Comparison of ENCODE assay signal across 8 cellular contexts in genomic region chr5:73591102-73591695, GRCh38. TPM values are rescaled to one million over a fixed set of nuclear protein-coding genes. Genes with fewer than 3 reads are reported as not detected.
DNase-seq lines count a peak whose midpoint lies in the region; ATAC-seq, FAIRE-seq and TF ChIP-seq lines count a peak whose summit lies in the region.

No MANE protein-coding gene starts in this region.

- H3K36me3 ChIP-seq in NT2/D1 (ENCODE audit: insufficient read depth, insufficient read length, low read length): no peaks in the 10 kb centered on the region

- H3K27me3 Mint-ChIP-seq in activated T-helper 1 cell treated with anti-CD3 and anti-CD28 coated beads, Interleukin-12 subunit alpha, Interleukin-12 subunit beta, Interleukin-2, Interleukin-4 antibody, amounts not matched to agents 30 ng/mL and 10 ng/mL and 1 ng/mL, durations not matched to agents 14 hours and 24 hours and 36 hours (ENCODE audit: insufficient read depth): peaks cover 9% of the 10 kb centered on the region
- no peaks in the 10 kb centered on the region for H3K27me3 Mint-ChIP-seq in glutamatergic neuron (ENCODE audit: unreplicated experiment)

- no peak overlapping the region for H3K4me3 Mint-ChIP-seq in activated T-helper 1 cell treated with anti-CD3 and anti-CD28 coated beads, Interleukin-12 subunit alpha, Interleukin-12 subunit beta, Interleukin-2, Interleukin-4 antibody, amounts not matched to agents 30 ng/mL and 10 ng/mL and 1 ng/mL, durations not matched to agents 14 hours and 24 hours and 36 hours
- no peak overlapping the region for H3K4me3 Mint-ChIP-seq in glutamatergic neuron (ENCODE audit: unreplicated experiment)

- peak; percentile 76 for DNase-seq in AG20443 (ENCODE audit: low spot score)
- DNase-seq in GM12892 (ENCODE audit: insufficient read length): no peak
- peak; percentile 45 for DNase-seq in HuH-7 (ENCODE audit: low spot score)
- DNase-seq in NT2/D1 (ENCODE audit: low read depth, low spot score): peak; percentile 57
- peak; percentile 38 for DNase-seq in activated T-helper 1 cell treated with anti-CD3 and anti-CD28 coated beads, Interleukin-12 subunit alpha, Interleukin-12 subunit beta, Interleukin-2, Interleukin-4 antibody, amounts not matched to agents 30 ng/mL and 10 ng/mL and 1 ng/mL, durations not matched to agents 14 hours and 24 hours and 36 hours (ENCODE audit: low spot score)
- DNase-seq in glutamatergic neuron: no peak
- DNase-seq in pulmonary artery endothelial cell (ENCODE audit: low read depth, low spot score): peak; percentile 65

- TF ChIP-seq POLR2A in GM12892 (IDR thresholded peaks at IDR 0.05; ENCODE audit: low read depth, low read length): no peak

- peak; percentile 95 for TF ChIP-seq CTCF in glutamatergic neuron (IDR thresholded peaks at IDR 0.05; ENCODE audit: partially characterized antibody, unreplicated experiment)

- H3K4me1 Mint-ChIP-seq in activated T-helper 1 cell treated with anti-CD3 and anti-CD28 coated beads, Interleukin-12 subunit alpha, Interleukin-12 subunit beta, Interleukin-2, Interleukin-4 antibody, amounts not matched to agents 30 ng/mL and 10 ng/mL and 1 ng/mL, durations not matched to agents 14 hours and 24 hours and 36 hours (ENCODE audit: low read depth): no peaks in the 10 kb centered on the region
- no peaks in the 10 kb centered on the region for H3K4me1 Mint-ChIP-seq in glutamatergic neuron (ENCODE audit: low read depth, unreplicated experiment)

- no peak for ATAC-seq in HG02870 (IDR thresholded peaks at IDR 0.05; ENCODE audit: unreplicated experiment)

- no peaks in the 10 kb centered on the region for H3K9me3 ChIP-seq in NT2/D1 (ENCODE audit: insufficient read depth, low read length)

- no peaks in the 10 kb centered on the region for H3K36me3 Mint-ChIP-seq in activated T-helper 1 cell treated with anti-CD3 and anti-CD28 coated beads, Interleukin-12 subunit alpha, Interleukin-12 subunit beta, Interleukin-2, Interleukin-4 antibody, amounts not matched to agents 30 ng/mL and 10 ng/mL and 1 ng/mL, durations not matched to agents 14 hours and 24 hours and 36 hours (ENCODE audit: low read depth)
- H3K36me3 Mint-ChIP-seq in glutamatergic neuron (ENCODE audit: unreplicated experiment): no peaks in the 10 kb centered on the region

- H3K27me3 ChIP-seq in NT2/D1 (ENCODE audit: insufficient read depth, insufficient read length): no peaks in the 10 kb centered on the region

- H3K9ac ChIP-seq in NT2/D1 (ENCODE audit: insufficient read length, low read depth): no peak overlapping the region

- H3K9me3 Mint-ChIP-seq in activated T-helper 1 cell treated with anti-CD3 and anti-CD28 coated beads, Interleukin-12 subunit alpha, Interleukin-12 subunit beta, Interleukin-2, Interleukin-4 antibody, amounts not matched to agents 30 ng/mL and 10 ng/mL and 1 ng/mL, durations not matched to agents 14 hours and 24 hours and 36 hours: no peaks in the 10 kb centered on the region
- no peaks in the 10 kb centered on the region for H3K9me3 Mint-ChIP-seq in glutamatergic neuron (ENCODE audit: unreplicated experiment)

- peak; percentile 68 for FAIRE-seq in GM12892 (lab: Jason Lieb, UNC)

- intact Hi-C loops in activated T-helper 1 cell treated with anti-CD3 and anti-CD28 coated beads, Interleukin-12 subunit alpha, Interleukin-12 subunit beta, Interleukin-2, Interleukin-4 antibody, amounts not matched to agents 30 ng/mL and 10 ng/mL and 1 ng/mL, durations not matched to agents 14 hours and 24 hours and 36 hours (cut with micrococcal nuclease): loop anchor here (1.0 to 10.0 kb wide), 4 partner anchors 101 to 1057 kb away; no protein-coding TSS in a partner anchor

- no peaks in the 10 kb centered on the region for H3K4me1 ChIP-seq in NT2/D1 (ENCODE audit: insufficient read depth, insufficient read length)

- no peak overlapping the region for H3K27ac Mint-ChIP-seq in activated T-helper 1 cell treated with anti-CD3 and anti-CD28 coated beads, Interleukin-12 subunit alpha, Interleukin-12 subunit beta, Interleukin-2, Interleukin-4 antibody, amounts not matched to agents 30 ng/mL and 10 ng/mL and 1 ng/mL, durations not matched to agents 14 hours and 24 hours and 36 hours
- no peak overlapping the region for H3K27ac Mint-ChIP-seq in glutamatergic neuron (ENCODE audit: unreplicated experiment)

- H3K4me3 ChIP-seq in NT2/D1 (ENCODE audit: insufficient read length, low read depth): no peak overlapping the region

RNA-seq across cellular contexts. Expression of gene UTP15, which starts 25.7 kb away (rescaled TPM):
- 17.1 TPM for polyA plus RNA-seq in GM12892 (2012; ENCODE audit: missing spikeins)
- total RNA-seq in activated T-helper 1 cell treated with anti-CD3 and anti-CD28 coated beads, Interleukin-12 subunit alpha, Interleukin-12 subunit beta, Interleukin-2, Interleukin-4 antibody, amounts not matched to agents 30 ng/mL and 10 ng/mL and 1 ng/mL, durations not matched to agents 14 hours and 24 hours and 36 hours: 61.0 and 64.1 TPM in 2 replicates
- total RNA-seq in glutamatergic neuron (ENCODE audit: unreplicated experiment): 19.4 TPM
- total RNA-seq in pulmonary artery endothelial cell: 19.8 and 26.3 TPM in 2 replicates

RNA-seq across cellular contexts. Expression of gene ANKRA2, which starts 25.8 kb away (rescaled TPM):
- polyA plus RNA-seq in GM12892 (2012; ENCODE audit: missing spikeins): 25.5 TPM
- 15.8 and 18.8 TPM in 2 replicates for total RNA-seq in activated T-helper 1 cell treated with anti-CD3 and anti-CD28 coated beads, Interleukin-12 subunit alpha, Interleukin-12 subunit beta, Interleukin-2, Interleukin-4 antibody, amounts not matched to agents 30 ng/mL and 10 ng/mL and 1 ng/mL, durations not matched to agents 14 hours and 24 hours and 36 hours
- total RNA-seq in glutamatergic neuron (ENCODE audit: unreplicated experiment) (18.8 TPM), pulmonary artery endothelial cell (11.0 and 14.2 TPM in 2 replicates)

RNA-seq across cellular contexts. Expression of gene ARHGEF28, which starts 34.8 kb away (rescaled TPM):
- polyA plus RNA-seq in GM12892 (2012; ENCODE audit: missing spikeins): 0.64 TPM
- 0.03 and 0.29 TPM in 2 replicates for total RNA-seq in activated T-helper 1 cell treated with anti-CD3 and anti-CD28 coated beads, Interleukin-12 subunit alpha, Interleukin-12 subunit beta, Interleukin-2, Interleukin-4 antibody, amounts not matched to agents 30 ng/mL and 10 ng/mL and 1 ng/mL, durations not matched to agents 14 hours and 24 hours and 36 hours
- total RNA-seq in glutamatergic neuron (ENCODE audit: unreplicated experiment): 0.47 TPM
- 74.8 and 113 TPM in 2 replicates for total RNA-seq in pulmonary artery endothelial cell

Comparison
In these comparisons a context has a peak if more than half of its experiments do, and no peak if none do; other contexts are left out.
1. DNase-seq: peak in AG20443 (single experiment), HuH-7 (single experiment), NT2/D1 (single experiment), activated T-helper 1 cell treated with anti-CD3 and anti-CD28 coated beads, Interleukin-12 subunit alpha, Interleukin-12 subunit beta, Interleukin-2, Interleukin-4 antibody, amounts not matched to agents 30 ng/mL and 10 ng/mL and 1 ng/mL, durations not matched to agents 14 hours and 24 hours and 36 hours (single experiment) and pulmonary artery endothelial cell (single experiment); none in GM12892 (single experiment) and glutamatergic neuron (single experiment).
2. RNA of gene ARHGEF28, which starts 34.8 kb away (total RNA-seq): 74.8 to 113 TPM in pulmonary artery endothelial cell; 0.47 TPM in glutamatergic neuron (single experiment) and 0.03 to 0.29 TPM in activated T-helper 1 cell treated with anti-CD3 and anti-CD28 coated beads, Interleukin-12 subunit alpha, Interleukin-12 subunit beta, Interleukin-2, Interleukin-4 antibody, amounts not matched to agents 30 ng/mL and 10 ng/mL and 1 ng/mL, durations not matched to agents 14 hours and 24 hours and 36 hours; every median in the first group is over 10 times any median in the second.